ENCODE assay signal across 1 cellular context in genomic region chr9:100601216-100601615, GRCh38.
TF ChIP-seq lines count a peak whose summit lies in the region.

No MANE protein-coding gene starts in this region.

TF ChIP-seq in H1, 55 proteins besides CTCF, POLR2A, EP300 and RAD21 (continued from another document):
- TF ChIP-seq MAX (IDR thresholded peaks at IDR 0.05) (no peak), POLR2AphosphoS5 (IDR thresholded peaks at IDR 0.05; ENCODE audit: low read depth, low read length) (no peak), CREB1 (IDR thresholded peaks at IDR 0.05) (no peak), RFX5 (IDR thresholded peaks at IDR 0.05; ENCODE audit: borderline replicate concordance, low read depth, low read length) (no peak), KDM1A (IDR thresholded peaks at IDR 0.05; ENCODE audit: borderline replicate concordance, low read length) (no peak), EGR1 (IDR thresholded peaks at IDR 0.05; ENCODE audit: borderline replicate concordance, low read depth, low read length) (no peak), USF2 (IDR thresholded peaks at IDR 0.05; ENCODE audit: low read length) (no peak), POU5F1 (IDR thresholded peaks at IDR 0.05; ENCODE audit: low read depth, low read length) (no peak), CBX5 (IDR thresholded peaks at IDR 0.05; ENCODE audit: low read depth, low read length) (no peak), JUN (IDR thresholded peaks at IDR 0.05; ENCODE audit: low read depth, low read length) (no peak), E2F6 (IDR thresholded peaks at IDR 0.05) (no peak), CHD7 (IDR thresholded peaks at IDR 0.05; ENCODE audit: insufficient replicate concordance, low read length) (no peak), YY1 (IDR thresholded peaks at IDR 0.05; ENCODE audit: low read depth, low read length) (0 out of 2 replicates have a peak, but pooled peaks have one; percentile 13), SIN3A (conservative IDR thresholded peaks at IDR 0.05 in 1 of 2, IDR thresholded peaks at IDR 0.05 in 1 of 2; ENCODE audit: low read depth in 1 of 2, low read length in 2 of 2) (no peak), CHD2 (IDR thresholded peaks at IDR 0.05; ENCODE audit: low read length) (no peak), FOSL1 (IDR thresholded peaks at IDR 0.05; ENCODE audit: insufficient read depth, low read depth, low read length) (no peak), TBP (IDR thresholded peaks at IDR 0.05; ENCODE audit: low read depth, low read length) (no peak), SP4 (IDR thresholded peaks at IDR 0.05; ENCODE audit: low read length) (no peak), ZNF274 (IDR thresholded peaks at IDR 0.05; ENCODE audit: borderline replicate concordance, extremely low read depth, low read length) (no peak)
TF ChIP-seq in H1: peak in this region for 4.
